In the genomic region with DNA sequence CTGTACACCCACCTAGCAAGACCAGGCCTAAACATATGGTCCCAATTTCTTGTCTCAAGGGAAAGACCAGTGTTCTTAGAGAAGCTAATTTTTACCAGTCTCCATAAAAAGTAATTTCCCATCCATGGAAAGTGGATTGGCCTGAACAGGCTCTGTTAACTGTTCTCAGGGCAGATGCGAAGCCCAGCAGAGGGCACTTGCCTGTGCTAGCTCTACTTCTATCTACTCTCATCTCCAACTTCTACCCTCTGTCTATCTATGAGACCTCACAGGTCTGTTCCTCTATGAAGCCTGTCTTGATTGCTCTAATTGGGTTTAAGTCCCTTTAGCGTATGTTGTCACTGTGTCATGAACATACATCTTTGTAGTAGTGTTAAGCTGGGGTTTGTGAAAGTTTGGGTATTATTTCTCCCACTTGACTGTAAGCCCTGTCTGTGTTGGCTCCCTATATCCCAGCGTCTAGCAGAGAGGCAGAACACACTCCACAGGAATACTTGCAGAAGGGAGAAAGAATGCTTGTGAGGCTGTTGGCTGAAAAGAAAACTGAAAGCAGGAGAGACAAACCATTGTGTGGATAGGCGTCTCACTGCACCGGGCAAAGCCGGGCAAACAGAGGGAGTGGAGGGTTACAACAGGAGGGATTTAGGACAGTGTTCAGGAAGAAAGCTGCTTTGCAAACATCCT, we compare ENCODE assay signal across 8 cellular contexts.
A peak's percentile ranks its signal among the peaks of the same experiment; 100 is the strongest.
DNase-seq lines count a peak whose midpoint lies in the region; ATAC-seq and TF ChIP-seq lines count a peak whose summit lies in the region.

No MANE protein-coding gene starts in this region.

- no peak overlapping the region for H3K27ac ChIP-seq in brain microvascular endothelial cell
- H3K27ac ChIP-seq in liver (ENCODE audit: low read depth in 1 of 2, low read length in 2 of 2) = peak overlapping the region; percentile 55 to 74
- H3K27ac ChIP-seq in tibial nerve = peak overlapping the region; percentile 80 to 95 (median 86)

- no peaks in the 10 kb centered on the region for H3K27me3 ChIP-seq in brain microvascular endothelial cell (replicated peaks)
- H3K27me3 ChIP-seq in liver (ENCODE audit: control insufficient read depth in 4 of 4, insufficient read depth in 4 of 4, low read length in 3 of 4) = no peaks in the 10 kb centered on the region
- H3K27me3 ChIP-seq in tibial nerve = no peaks in the 10 kb centered on the region

- H3K9me3 ChIP-seq in liver (ENCODE audit: control insufficient read depth in 4 of 4, low read length in 3 of 4) (no peaks in the 10 kb centered on the region), tibial nerve (no peaks in the 10 kb centered on the region)

- TF ChIP-seq CTCF in brain microvascular endothelial cell (IDR thresholded peaks at IDR 0.05; ENCODE audit: low read depth, low read length, missing control alignments) = peak; percentile 74
- TF ChIP-seq CTCF in liver (IDR thresholded peaks at IDR 0.05; ENCODE audit: low read depth, low read length, missing input control) = peak; percentile 50
- peak in 2 of 5 experiments; percentile 14 to 31 for TF ChIP-seq CTCF in tibial nerve (IDR thresholded peaks at IDR 0.05)

- DNase-seq in NCI-H510A treated with DMSO at 0.1 percent for 48 hours (lab: John Stamatoyannopoulos, UW) (peak; percentile 42), NCI-H510A (lab: John Stamatoyannopoulos, UW) (no peak), brain microvascular endothelial cell (peak; percentile 37), tibial nerve (ENCODE audit: low spot score in 2 of 2) (peak in 1 of 2 donors; percentile 9), NCI-H2196 treated with DMSO at 0.1 percent for 48 hours (lab: John Stamatoyannopoulos, UW; ENCODE audit: unreplicated experiment) (no peak), activated gamma-delta T cell (lab: John Stamatoyannopoulos, UW) (no peak)

- H3K4me1 ChIP-seq in liver (ENCODE audit: control insufficient read depth in 4 of 4, insufficient read depth in 4 of 4, low read length in 3 of 4) (peaks cover 4 to 21% (median 16%) of the 10 kb centered on the region in 4 donors), tibial nerve (peaks cover 0 to 39% (median 11%) of the 10 kb centered on the region in 4 donors)

- ATAC-seq in HG03342 (IDR thresholded peaks at IDR 0.05; ENCODE audit: unreplicated experiment) = no peak

- H3K4me3 ChIP-seq in brain microvascular endothelial cell (ENCODE audit: low read depth, low read length) = no peak overlapping the region
- H3K4me3 ChIP-seq in liver (ENCODE audit: low read depth in 1 of 3, low read length in 3 of 3) = peak overlapping the region; percentile 6 to 38 (median 28)
- H3K4me3 ChIP-seq in tibial nerve = peak overlapping the region; percentile 12 to 41 (median 34)

- peak in 1 of 2 donors; percentile 21 for TF ChIP-seq POLR2A in tibial nerve (IDR thresholded peaks at IDR 0.05)

- 20% methylated on average over 6 of the region's 6 CpGs for WGBS in liver
- WGBS in tibial nerve, 2 donors = 21 to 23% methylated on average over 6 of the region's 6 CpGs

- TF ChIP-seq RAD21 in liver (IDR thresholded peaks at IDR 0.05) = peak; percentile 76 to 78

- in situ Hi-C loops in brain microvascular endothelial cell (cut with HindIII; ENCODE audit: low pct_ligation_motif_present, low sequenced_read_pairs) = no loop called here

- peak overlapping the region; percentile 70 to 73 for H3K9ac ChIP-seq in liver (ENCODE audit: low read depth in 1 of 2, low read length in 2 of 2)

- H3K36me3 ChIP-seq in brain microvascular endothelial cell (replicated peaks) (no peaks in the 10 kb centered on the region), liver (ENCODE audit: control insufficient read depth in 4 of 4, insufficient read depth in 3 of 4, low read depth in 1 of 4, low read length in 3 of 4) (no peaks in the 10 kb centered on the region), tibial nerve (no peaks in the 10 kb centered on the region)

- peak in 1 of 2 donors; percentile 33 for TF ChIP-seq EP300 in tibial nerve (IDR thresholded peaks at IDR 0.05)

TF ChIP-seq in liver, 16 proteins besides CTCF, POLR2A, EP300 and RAD21:
- TF ChIP-seq HNF4A (conservative IDR thresholded peaks at IDR 0.05) (peak; percentile 6 to 10), FOXA1 (IDR thresholded peaks at IDR 0.05) (no peak), SP1 (IDR thresholded peaks at IDR 0.05) (no peak), YY1 (IDR thresholded peaks at IDR 0.05) (peak; percentile 63), EGR1 (IDR thresholded peaks at IDR 0.05; ENCODE audit: low read depth in 2 of 2) (no peak), TAF1 (conservative IDR thresholded peaks at IDR 0.05) (peak; percentile 54)
- TF ChIP-seq, protein P1, sequence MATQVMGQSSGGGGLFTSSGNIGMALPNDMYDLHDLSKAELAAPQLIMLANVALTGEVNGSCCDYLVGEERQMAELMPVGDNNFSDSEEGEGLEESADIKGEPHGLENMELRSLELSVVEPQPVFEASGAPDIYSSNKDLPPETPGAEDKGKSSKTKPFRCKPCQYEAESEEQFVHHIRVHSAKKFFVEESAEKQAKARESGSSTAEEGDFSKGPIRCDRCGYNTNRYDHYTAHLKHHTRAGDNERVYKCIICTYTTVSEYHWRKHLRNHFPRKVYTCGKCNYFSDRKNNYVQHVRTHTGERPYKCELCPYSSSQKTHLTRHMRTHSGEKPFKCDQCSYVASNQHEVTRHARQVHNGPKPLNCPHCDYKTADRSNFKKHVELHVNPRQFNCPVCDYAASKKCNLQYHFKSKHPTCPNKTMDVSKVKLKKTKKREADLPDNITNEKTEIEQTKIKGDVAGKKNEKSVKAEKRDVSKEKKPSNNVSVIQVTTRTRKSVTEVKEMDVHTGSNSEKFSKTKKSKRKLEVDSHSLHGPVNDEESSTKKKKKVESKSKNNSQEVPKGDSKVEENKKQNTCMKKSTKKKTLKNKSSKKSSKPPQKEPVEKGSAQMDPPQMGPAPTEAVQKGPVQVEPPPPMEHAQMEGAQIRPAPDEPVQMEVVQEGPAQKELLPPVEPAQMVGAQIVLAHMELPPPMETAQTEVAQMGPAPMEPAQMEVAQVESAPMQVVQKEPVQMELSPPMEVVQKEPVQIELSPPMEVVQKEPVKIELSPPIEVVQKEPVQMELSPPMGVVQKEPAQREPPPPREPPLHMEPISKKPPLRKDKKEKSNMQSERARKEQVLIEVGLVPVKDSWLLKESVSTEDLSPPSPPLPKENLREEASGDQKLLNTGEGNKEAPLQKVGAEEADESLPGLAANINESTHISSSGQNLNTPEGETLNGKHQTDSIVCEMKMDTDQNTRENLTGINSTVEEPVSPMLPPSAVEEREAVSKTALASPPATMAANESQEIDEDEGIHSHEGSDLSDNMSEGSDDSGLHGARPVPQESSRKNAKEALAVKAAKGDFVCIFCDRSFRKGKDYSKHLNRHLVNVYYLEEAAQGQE (IDR thresholded peaks at IDR 0.05) = peak; percentile 37
TF ChIP-seq in liver: peak in this region for 4.

Comparison
In these comparisons a context has a peak if more than half of its experiments do, and no peak if none do; other contexts are left out.
1. DNase-seq: peak in NCI-H510A treated with DMSO at 0.1 percent for 48 hours (single experiment) and brain microvascular endothelial cell (single experiment); none in NCI-H510A (single experiment), NCI-H2196 treated with DMSO at 0.1 percent for 48 hours (single experiment) and activated gamma-delta T cell (single experiment).